In the genomic region with DNA sequence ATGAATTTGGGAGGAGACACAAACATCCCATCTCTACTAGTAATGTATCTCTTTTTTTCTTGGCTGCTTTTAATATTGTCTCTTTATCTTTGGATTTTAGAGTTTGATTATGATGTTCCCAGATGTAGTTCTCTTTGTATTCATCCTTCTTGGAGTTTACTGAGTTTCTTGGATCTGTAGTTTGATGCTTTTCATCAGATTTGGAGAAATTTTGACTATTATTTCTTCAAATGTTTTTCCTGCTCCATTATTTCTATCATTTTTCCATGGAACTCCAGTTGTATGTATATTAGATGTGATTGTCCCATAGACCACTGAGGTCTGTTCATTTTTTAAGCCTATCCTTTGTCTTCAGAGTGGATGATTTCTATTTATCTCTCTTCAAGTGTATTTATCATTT, we compare ENCODE assay signal across 13 cellular contexts.
"Had no signal": no experiment of that assay in that cellular context is flagged by ENCODE, and none has a peak within 500 bp of the region (broad histone marks: within the 10 kb centered on the region; RNA-seq: fewer than 3 reads in every experiment).

No MANE protein-coding gene starts in this region.

- ATAC-seq: effector memory CD8-positive, alpha-beta T cell; esophagus mucosa; foreskin keratinocyte; gastrocnemius medialis; gastroesophageal sphincter; heart left ventricle; heart right ventricle had no signal

- H3K4me3 ChIP-seq: colonic mucosa, coronary artery, dorsolateral prefrontal cortex, esophagus muscularis mucosa, esophagus squamous epithelium, gastrocnemius medialis, gastroesophageal sphincter, heart left ventricle, heart right ventricle had no signal

- H3K9me3 ChIP-seq: colonic mucosa had no signal

- H3K36me3 ChIP-seq: colonic mucosa, esophagus muscularis mucosa, esophagus squamous epithelium, gastrocnemius medialis, gastroesophageal sphincter, heart left ventricle, heart right ventricle had no signal

- H3K27ac ChIP-seq: colonic mucosa, coronary artery, dorsolateral prefrontal cortex, epithelial cell of prostate, esophagus muscularis mucosa, esophagus squamous epithelium, foreskin keratinocyte, gastrocnemius medialis, gastroesophageal sphincter, heart left ventricle, heart right ventricle had no signal

- H3K4me1 ChIP-seq: colonic mucosa, esophagus squamous epithelium had no signal
